Comparison of ENCODE assay signal across 1 cellular context in genomic region chr16:8956265-8957060, GRCh38.
TF ChIP-seq lines count a peak whose summit lies in the region.

No MANE protein-coding gene starts in this region.

TF ChIP-seq in HepG2, 621 proteins besides CTCF, POLR2A, EP300 and RAD21 (continues in another document):
- TF ChIP-seq AGO2 (optimal IDR thresholded peaks at IDR 0.05; ENCODE audit: low read depth, low read length) (peak; percentile 60), PAXIP1 (CRISPR knock-in tag; conservative IDR thresholded peaks at IDR 0.05) (no peak), AKAP8 (CRISPR knock-in tag; IDR thresholded peaks at IDR 0.05) (0 out of 2 replicates have a peak, but pooled peaks have one; percentile 30), ZNF225 (CRISPR knock-in tag; IDR thresholded peaks at IDR 0.05) (peak; percentile 69; the same call in 1 of the 2 replicates), TRAFD1 (CRISPR knock-in tag; IDR thresholded peaks at IDR 0.05; ENCODE audit: borderline replicate concordance) (no peak), HOXA7 (CRISPR knock-in tag; IDR thresholded peaks at IDR 0.05) (no peak), ZBTB4 (CRISPR knock-in tag; IDR thresholded peaks at IDR 0.05; ENCODE audit: borderline replicate concordance) (0 out of 2 replicates have a peak, but pooled peaks have one; percentile 48), PLSCR1 (CRISPR knock-in tag; IDR thresholded peaks at IDR 0.05; ENCODE audit: borderline replicate concordance) (no peak), NR2C2 (CRISPR knock-in tag; IDR thresholded peaks at IDR 0.05; ENCODE audit: borderline replicate concordance) (no peak; the same call in 1 of the 2 replicates), STAT5B (CRISPR knock-in tag; IDR thresholded peaks at IDR 0.05) (no peak), SOX6 (IDR thresholded peaks at IDR 0.05) (no peak), SOX6 (CRISPR knock-in tag; IDR thresholded peaks at IDR 0.05) (0 out of 2 replicates have a peak, but pooled peaks have one; percentile 16), ASH2L (IDR thresholded peaks at IDR 0.05; ENCODE audit: insufficient read length, low read depth, low read length) (no peak), ZBTB38 (CRISPR knock-in tag; IDR thresholded peaks at IDR 0.05) (no peak), KLF9 (CRISPR knock-in tag; IDR thresholded peaks at IDR 0.05; ENCODE audit: low read depth) (no peak), ZBTB8A (CRISPR knock-in tag; IDR thresholded peaks at IDR 0.05; ENCODE audit: borderline replicate concordance, low read depth) (no peak), MBD4 (IDR thresholded peaks at IDR 0.05; ENCODE audit: borderline replicate concordance, low read length) (no peak), ZSCAN22 (CRISPR knock-in tag; IDR thresholded peaks at IDR 0.05) (no peak), THAP9 (CRISPR knock-in tag; IDR thresholded peaks at IDR 0.05; ENCODE audit: borderline replicate concordance) (peak; percentile 36; the same call in 1 of the 2 replicates), ZNF263 (CRISPR knock-in tag; IDR thresholded peaks at IDR 0.05) (peak; percentile 30; the same call in 1 of the 2 replicates), U2AF1 (optimal IDR thresholded peaks at IDR 0.05; ENCODE audit: low read depth, low read length) (no peak), IRF2 (CRISPR knock-in tag; IDR thresholded peaks at IDR 0.05) (no peak), SOX13 (IDR thresholded peaks at IDR 0.05) (no peak), SOX13 (CRISPR knock-in tag; conservative IDR thresholded peaks at IDR 0.05 in 1 of 2, IDR thresholded peaks at IDR 0.05 in 1 of 2) (no peak), RBM22 (optimal IDR thresholded peaks at IDR 0.05; ENCODE audit: low read length) (peak; percentile 64), ZNF264 (CRISPR knock-in tag; IDR thresholded peaks at IDR 0.05) (no peak), ZHX2 (IDR thresholded peaks at IDR 0.05; ENCODE audit: low read depth) (no peak), ZHX2 (CRISPR knock-in tag; IDR thresholded peaks at IDR 0.05; ENCODE audit: borderline replicate concordance) (no peak), CAMTA2 (CRISPR knock-in tag; IDR thresholded peaks at IDR 0.05; ENCODE audit: borderline replicate concordance) (no peak), SPEN (CRISPR knock-in tag; IDR thresholded peaks at IDR 0.05; ENCODE audit: low read depth) (no peak), ZNF737 (CRISPR knock-in tag; IDR thresholded peaks at IDR 0.05; ENCODE audit: borderline replicate concordance) (0 out of 2 replicates have a peak, but pooled peaks have one; percentile 27), HNRNPUL1 (IDR thresholded peaks at IDR 0.05; ENCODE audit: low read depth, low read length) (no peak), ZNF260 (CRISPR knock-in tag; IDR thresholded peaks at IDR 0.05; ENCODE audit: borderline replicate concordance, low read depth) (no peak), THAP11 (CRISPR knock-in tag; IDR thresholded peaks at IDR 0.05) (no peak), ZNF574 (CRISPR knock-in tag; IDR thresholded peaks at IDR 0.05) (no peak), SAP130 (CRISPR knock-in tag; IDR thresholded peaks at IDR 0.05; ENCODE audit: low read depth) (no peak), HOXA3 (CRISPR knock-in tag; IDR thresholded peaks at IDR 0.05) (peak; percentile 53; the same call in 1 of the 2 replicates), ZNF572 (CRISPR knock-in tag; IDR thresholded peaks at IDR 0.05) (peak; percentile 45; the same call in 1 of the 2 replicates), HOXA9 (CRISPR knock-in tag; IDR thresholded peaks at IDR 0.05; ENCODE audit: borderline replicate concordance) (no peak), NAIF1 (CRISPR knock-in tag; IDR thresholded peaks at IDR 0.05; ENCODE audit: borderline replicate concordance) (no peak)
